ENCODE assay signal across 18 cellular contexts in the genomic region with DNA sequence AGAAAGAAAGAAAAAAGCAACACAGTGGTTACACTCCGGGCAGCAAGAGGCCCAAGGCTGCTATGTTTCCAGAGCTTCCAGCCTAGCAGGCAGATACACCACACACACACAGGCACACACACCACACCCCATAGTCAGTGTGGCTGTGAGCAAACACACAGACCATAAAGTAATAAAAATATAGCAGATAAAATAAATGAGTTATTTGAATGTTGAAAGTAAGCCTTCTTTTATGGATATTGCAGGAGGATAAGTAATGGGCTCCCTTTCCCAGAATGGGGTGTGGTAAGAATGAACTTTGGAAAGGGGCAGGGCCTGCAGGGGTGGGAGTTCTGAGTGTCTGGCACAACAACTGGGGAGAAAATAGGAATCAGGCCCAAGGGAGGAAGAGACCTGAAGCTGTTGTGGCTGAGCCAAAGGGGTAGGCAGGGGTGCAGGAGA. TPM values are rescaled to one million over a fixed set of nuclear protein-coding genes. Genes with fewer than 3 reads are reported as not detected.
DNase-seq lines count a peak whose midpoint lies in the region; ATAC-seq and TF ChIP-seq lines count a peak whose summit lies in the region.
"Had no signal": no experiment of that assay in that cellular context is flagged by ENCODE, and none has a peak within 500 bp of the region (broad histone marks: within the 10 kb centered on the region; RNA-seq: fewer than 3 reads in every experiment).

No MANE protein-coding gene starts in this region.

- no peaks in the 10 kb centered on the region for H3K9me3 ChIP-seq in left ventricle myocardium inferior (replicated peaks)
- H3K9me3 ChIP-seq in right atrium auricular region, result no peaks in the 10 kb centered on the region
- H3K9me3 ChIP-seq in esophagus squamous epithelium, result no peaks in the 10 kb centered on the region
- H3K9me3 ChIP-seq: tibial artery had no signal

- 27 to 60% methylated on average over 1 of the region's 1 CpG for WGBS in esophagus squamous epithelium, 2 donors

- H3K27me3 ChIP-seq in left ventricle myocardium inferior (ENCODE audit: low read depth) (no peaks in the 10 kb centered on the region), right atrium auricular region (no peaks in the 10 kb centered on the region), esophagus squamous epithelium (no peaks in the 10 kb centered on the region)
- H3K27me3 ChIP-seq: heart right ventricle, tibial artery had no signal

- ATAC-seq in omental fat pad (ENCODE audit: low FRiP score), result peak; percentile 46
- ATAC-seq: heart right ventricle had no signal

- intact Hi-C loops in left ventricle myocardium inferior (cut with micrococcal nuclease), result no loop called here
- intact Hi-C loops in esophagus squamous epithelium (cut with DNase I), result no loop called here

- H3K27ac ChIP-seq in left ventricle myocardium inferior (replicated peaks) (peak overlapping the region; percentile 31), right atrium auricular region (peak overlapping the region in 1 of 2 donors; percentile 23), esophagus squamous epithelium (peak overlapping the region in 3 of 4 donors; percentile 30 to 67 (median 38))
- H3K27ac ChIP-seq: heart right ventricle, tibial artery had no signal

- peaks cover 7% of the 10 kb centered on the region for H3K4me1 ChIP-seq in left ventricle myocardium inferior
- H3K4me1 ChIP-seq in right atrium auricular region, result peaks cover 0 to 6% of the 10 kb centered on the region in 2 donors
- peaks cover 10 to 43% (median 17%) of the 10 kb centered on the region in 3 donors for H3K4me1 ChIP-seq in esophagus squamous epithelium

- TF ChIP-seq CTCF in left ventricle myocardium inferior (IDR thresholded peaks at IDR 0.05; ENCODE audit: borderline replicate concordance) (no peak), right atrium auricular region (IDR thresholded peaks at IDR 0.05) (no peak), esophagus squamous epithelium (IDR thresholded peaks at IDR 0.05) (no peak), omental fat pad (IDR thresholded peaks at IDR 0.05) (no peak)

- H3K36me3 ChIP-seq in left ventricle myocardium inferior (no peaks in the 10 kb centered on the region), right atrium auricular region (no peaks in the 10 kb centered on the region), esophagus squamous epithelium (no peaks in the 10 kb centered on the region)
- H3K36me3 ChIP-seq: heart right ventricle, tibial artery had no signal

- DNase-seq in left ventricle myocardium inferior (no peak), right atrium auricular region (ENCODE audit: low spot score) (no peak), esophagus squamous epithelium (lab: John Stamatoyannopoulos, UW) (no peak), omental fat pad (ENCODE audit: low spot score) (no peak), NCI-H2081 treated with DMSO at 0.1 percent for 48 hours (lab: John Stamatoyannopoulos, UW) (no peak), NCI-H1436 treated with DMSO at 0.1 percent for 48 hours (lab: John Stamatoyannopoulos, UW) (no peak), germinal center (ENCODE audit: low spot score) (no peak)
- DNase-seq in stimulated activated naive CD4-positive, alpha-beta T cell treated with Interleukin-2 at 50 U/mL for 16 hours (lab: John Stamatoyannopoulos, UW), result no peak
- DNase-seq: CD4-positive, CD25-positive, alpha-beta regulatory T cell; heart right ventricle; kidney glomerular epithelial cell; naive B cell; retina; stimulated activated CD4-positive, alpha-beta T cell treated with anti-CD3 and anti-CD28 coated beads, Interleukin-2, amount 100 ng/mL, for 24 hours; tibial artery had no signal

- TF ChIP-seq POLR2A in esophagus squamous epithelium (IDR thresholded peaks at IDR 0.05), result no peak

- H3K4me3 ChIP-seq in left ventricle myocardium inferior, result no peak overlapping the region
- H3K4me3 ChIP-seq in right atrium auricular region, result no peak overlapping the region
- H3K4me3 ChIP-seq in esophagus squamous epithelium, result no peak overlapping the region
- H3K4me3 ChIP-seq: heart right ventricle, tibial artery had no signal

RNA-seq across cellular contexts. Expression of gene CDK5RAP3, which starts 4.8 kb away (rescaled TPM):
- total RNA-seq in left ventricle myocardium inferior (50.1 TPM), right atrium auricular region (10 to 100 TPM; 37.9 to 45.4 TPM), esophagus squamous epithelium (100 to 1,000 TPM in 1 of 4 donors, 10 to 100 TPM in 3; 60.1 to 141 (median 66.0) TPM), omental fat pad (100 to 1,000 TPM in 2 of 4 donors, 10 to 100 TPM in 2; 72.4 to 156 (median 100) TPM)

RNA-seq across cellular contexts. Expression of gene PRR15L, which starts 8.4 kb away (rescaled TPM):
- total RNA-seq in left ventricle myocardium inferior (0.14 TPM), right atrium auricular region (1 to 10 TPM; 1.2 to 6.5 TPM), esophagus squamous epithelium (10 to 100 TPM in 1 of 4 donors, 1 to 10 TPM in 3; 3.3 to 12.5 (median 7.1) TPM), omental fat pad (1 to 10 TPM in 2 of 4 donors, not detected in 2; 2.4 to 6.6 TPM)
- total RNA-seq: A172; activated T-helper 2 cell treated with anti-CD3 and anti-CD28 coated beads, Interferon-gamma antibody, Interleukin-2, Interleukin-4, amounts not matched to agents 10 μg/mL and 5 μg/mL and 100 μg/mL, durations not matched to agents 14 hours and 24 hours and 36 hours; CD4-positive, CD25-positive, alpha-beta regulatory T cell; heart right ventricle; RPMI7951 had no signal

RNA-seq across cellular contexts. Expression of gene PNPO, which starts 24.7 kb away (rescaled TPM):
- 25.3 TPM for total RNA-seq in left ventricle myocardium inferior
- total RNA-seq in right atrium auricular region, result 10 to 100 TPM; 28.4 to 35.4 TPM
- total RNA-seq in esophagus squamous epithelium, result 10 to 100 TPM; 25.6 to 38.6 (median 34.2) TPM
- total RNA-seq in omental fat pad, result 10 to 100 TPM; 20.1 to 39.7 (median 30.8) TPM
